17 cellular contexts compared by ENCODE assay signal in genomic region chr1:201751872-201752271, GRCh38.
A peak's percentile ranks its signal among the peaks of the same experiment; 100 is the strongest.
DNase-seq lines count a peak whose midpoint lies in the region; ATAC-seq, FAIRE-seq and TF ChIP-seq lines count a peak whose summit lies in the region.
"Had no signal": no experiment of that assay in that cellular context is flagged by ENCODE, and none has a peak within 500 bp of the region (broad histone marks: within the 10 kb centered on the region; RNA-seq: fewer than 3 reads in every experiment).

No MANE protein-coding gene starts in this region.

- H3K9me2 ChIP-seq in GM23248 (ENCODE audit: insufficient read depth): no peaks in the 10 kb centered on the region

- no peak overlapping the region for H3K4ac ChIP-seq in neuronal stem cell (ENCODE audit: low read length)

- POLR2A ChIA-PET in endothelial cell of umbilical vein (lab: Charles Lee): no interaction called here

- intact Hi-C loops in endothelial cell of umbilical vein (cut with micrococcal nuclease): loop anchor here (1.0 to 2.0 kb wide), 3 partner anchors 21 to 213 kb away; partner anchors contain the start of gene NAV1

- peaks cover 92% of the 10 kb centered on the region for H3K79me2 ChIP-seq in GM23248 (ENCODE audit: insufficient read depth)
- H3K79me2 ChIP-seq in endothelial cell of umbilical vein (ENCODE audit: control insufficient read depth, insufficient read depth, low read length): peaks cover 67% of the 10 kb centered on the region

- no peak overlapping the region for H2AK5ac ChIP-seq in neuronal stem cell (ENCODE audit: low read depth, low read length)

- no peak overlapping the region for H2BK15ac ChIP-seq in neuronal stem cell (ENCODE audit: low read length)

- H3K14ac ChIP-seq in neuronal stem cell (ENCODE audit: low read length): no peak overlapping the region

- H3K27me3 ChIP-seq in GM23248 (replicated peaks; ENCODE audit: insufficient read depth) (no peaks in the 10 kb centered on the region), RWPE2 (ENCODE audit: insufficient read depth, poor library complexity, severe bottlenecking) (no peaks in the 10 kb centered on the region), endothelial cell of umbilical vein (ENCODE audit: control insufficient read depth in 2 of 2, insufficient read depth in 2 of 2, low read length in 2 of 2) (no peaks in the 10 kb centered on the region), neuronal stem cell (ENCODE audit: control insufficient read depth in 3 of 3, insufficient read depth in 3 of 3, low read depth in 1 of 3, low read length in 3 of 3) (no peaks in the 10 kb centered on the region)
- H3K27me3 ChIP-seq: BE2C had no signal

- TF ChIP-seq CTCF in RWPE2 (IDR thresholded peaks at IDR 0.05; ENCODE audit: poor library complexity, severe bottlenecking): no peak
- TF ChIP-seq CTCF in endothelial cell of umbilical vein (IDR thresholded peaks at IDR 0.05; ENCODE audit: extremely low read depth in 1 of 2, insufficient read depth in 1 of 2, low read depth in 1 of 2, low read length in 2 of 2): no peak

- H4K8ac ChIP-seq in neuronal stem cell (ENCODE audit: low read depth, low read length): no peak overlapping the region

- no peak for FAIRE-seq in endothelial cell of umbilical vein (lab: Jason Lieb, UNC)
- FAIRE-seq: GM19239 had no signal

- H3K9me1 ChIP-seq in endothelial cell of umbilical vein (replicated peaks; ENCODE audit: control insufficient read depth, extremely low read depth, insufficient read depth, low read length): no peaks in the 10 kb centered on the region

- H3K9me3 ChIP-seq in GM23248 (ENCODE audit: low read depth) (no peaks in the 10 kb centered on the region), RWPE2 (ENCODE audit: severe bottlenecking) (no peaks in the 10 kb centered on the region), endothelial cell of umbilical vein (replicated peaks; ENCODE audit: control insufficient read depth, insufficient read depth, low read length) (no peaks in the 10 kb centered on the region), neuronal stem cell (replicated peaks in 1 of 2; ENCODE audit: control insufficient read depth in 2 of 2, insufficient read depth in 1 of 2, low read depth in 1 of 2, low read length in 2 of 2) (no peaks in the 10 kb centered on the region)
- H3K9me3 ChIP-seq: BE2C, prostate gland had no signal

- H3K79me1 ChIP-seq in neuronal stem cell (ENCODE audit: low read depth, low read length): no peaks in the 10 kb centered on the region

- no peak overlapping the region for H2BK12ac ChIP-seq in neuronal stem cell (ENCODE audit: low read length)

- H3K36me3 ChIP-seq in GM23248 (ENCODE audit: low read depth): no peaks in the 10 kb centered on the region
- peaks cover 29% of the 10 kb centered on the region; the same call in 1 of the 2 replicates for H3K36me3 ChIP-seq in RWPE2 (ENCODE audit: low read depth)
- no peaks in the 10 kb centered on the region for H3K36me3 ChIP-seq in endothelial cell of umbilical vein (ENCODE audit: control insufficient read depth in 2 of 2, extremely low read depth in 1 of 2, insufficient read depth in 2 of 2, low read length in 2 of 2)
- H3K36me3 ChIP-seq in neuronal stem cell (replicated peaks in 1 of 2; ENCODE audit: control insufficient read depth in 2 of 2, insufficient read depth in 2 of 2, low read length in 2 of 2): peaks cover 1 to 3% of the 10 kb centered on the region in 2 donors
- H3K36me3 ChIP-seq: BE2C, prostate gland, WERI-Rb-1 had no signal

- dilution Hi-C loops in endothelial cell of umbilical vein (cut with MboI; ENCODE audit: extremely low pct_ligation_motif_present, low sequenced_read_pairs): no loop called here

- H3K4me2 ChIP-seq in GM23248 (ENCODE audit: unreplicated experiment) (peak overlapping the region; percentile 62), endothelial cell of umbilical vein (ENCODE audit: insufficient read depth, low read length) (peak overlapping the region; percentile 73), neuronal stem cell (ENCODE audit: insufficient read depth, low read length, poor library complexity, severe bottlenecking) (no peak overlapping the region)

- no peak overlapping the region for H2AFZ ChIP-seq in GM23248
- no peak overlapping the region for H2AFZ ChIP-seq in endothelial cell of umbilical vein (ENCODE audit: low read depth, low read length)
- no peak overlapping the region for H2AFZ ChIP-seq in neuronal stem cell (ENCODE audit: low read length)

- peaks cover 98% of the 10 kb centered on the region for H3F3A ChIP-seq in GM23248 (ENCODE audit: insufficient read depth)

- H4K20me1 ChIP-seq in GM23248 (ENCODE audit: insufficient read depth) (no peaks in the 10 kb centered on the region), endothelial cell of umbilical vein (replicated peaks; ENCODE audit: control insufficient read depth, extremely low read depth, insufficient read depth, low read length) (no peaks in the 10 kb centered on the region)

- WGBS in GM23248 (ENCODE audit: low coverage in 1 of 2, low lambda C conversion rate in 2 of 2, missing lambda C conversion rate in 2 of 2), 2 experiments: 46 to 52% methylated on average over 4 of the region's 4 CpGs
- no CpG with 5 or more reads among the region's 4 CpGs for WGBS in neuronal stem cell (ENCODE audit: extremely low coverage in 2 of 2, insufficient read length in 2 of 2, insufficient replicate concordance in 1 of 2), 2 donors

- BruUV-seq in endothelial cell of umbilical vein (replicated peaks; lab: Mats Ljungman, UMichigan): no TSS peak

- ATAC-seq in RWPE2 (ENCODE audit: low read depth) (no peak), HG02973 (IDR thresholded peaks at IDR 0.05; ENCODE audit: unreplicated experiment) (no peak), GM21526 (IDR thresholded peaks at IDR 0.05; ENCODE audit: low FRiP score, unreplicated experiment) (no peak)

- CTCF ChIA-PET in endothelial cell of umbilical vein (lab: Charles Lee): interaction anchor here (2.4 to 3.0 kb wide), 2 partner anchors 12 to 40 kb away, joined by 7 to 27 read pairs; no protein-coding TSS in a partner anchor

- no peak overlapping the region for H2BK120ac ChIP-seq in neuronal stem cell (ENCODE audit: low read depth, low read length)

- H3K23ac ChIP-seq in neuronal stem cell (ENCODE audit: low read depth, low read length, poor library complexity): no peak overlapping the region

- no peak overlapping the region for H3K18ac ChIP-seq in neuronal stem cell (ENCODE audit: low read length)

- in situ Hi-C loops in GM23248 (cut with MboI): no loop called here

- H3K27ac ChIP-seq in GM23248: peak overlapping the region; percentile 94
- peak overlapping the region; percentile 99 for H3K27ac ChIP-seq in RWPE2 (ENCODE audit: poor library complexity, severe bottlenecking)
- H3K27ac ChIP-seq in endothelial cell of umbilical vein (ENCODE audit: insufficient read depth, low read depth, low read length): peak overlapping the region; percentile 99
- peak overlapping the region; percentile 99 for H3K27ac ChIP-seq in neuronal stem cell (replicated peaks; ENCODE audit: low read length)
- H3K27ac ChIP-seq: prostate gland, WERI-Rb-1 had no signal

- TF ChIP-seq POLR2A in endothelial cell of umbilical vein (IDR thresholded peaks at IDR 0.05; ENCODE audit: low read depth, low read length): no peak

- H2BK5ac ChIP-seq in neuronal stem cell (ENCODE audit: low read length): no peak overlapping the region

- peak; percentile 40 for DNase-seq in GM23248
- no peak for DNase-seq in RWPE2 (ENCODE audit: low spot score)
- peak; percentile 26 for DNase-seq in endothelial cell of umbilical vein (ENCODE audit: low read depth, low spot score)
- DNase-seq in neuronal stem cell (ENCODE audit: low spot score): peak; percentile 94
- DNase-seq in effector CD4-positive, alpha-beta T cell: no peak
- no peak for DNase-seq in NCI-H82 (lab: John Stamatoyannopoulos, UW)
- DNase-seq: BE2C; effector memory CD4-positive, alpha-beta T cell; NCI-H1105 treated with DMSO at 0.1 percent for 48 hours; NCI-H526; stimulated activated CD4-positive, alpha-beta T cell treated with anti-CD3 and anti-CD28 coated beads, Interleukin-4, amount 100 ng/mL, for 1 hour; stimulated activated naive CD4-positive, alpha-beta T cell treated with Interleukin-2 at 50 U/mL for 16 hours; WERI-Rb-1 had no signal

- H3K4me1 ChIP-seq in GM23248 (ENCODE audit: insufficient read depth) (peaks cover 99% of the 10 kb centered on the region), RWPE2 (ENCODE audit: insufficient read depth, poor library complexity, severe bottlenecking) (peaks cover 88% of the 10 kb centered on the region), endothelial cell of umbilical vein (ENCODE audit: control insufficient read depth, extremely low read depth, insufficient read depth, low read length) (peaks cover 89% of the 10 kb centered on the region), neuronal stem cell (ENCODE audit: control insufficient read depth in 2 of 2, insufficient read depth in 1 of 2, low read depth in 1 of 2, low read length in 2 of 2) (peaks cover 41 to 58% of the 10 kb centered on the region in 2 donors)
- H3K4me1 ChIP-seq: prostate gland had no signal

- H3K9ac ChIP-seq in GM23248 (peak overlapping the region; percentile 71; the same call in 1 of the 2 replicates), endothelial cell of umbilical vein (replicated peaks; ENCODE audit: extremely low read depth, insufficient read depth, low read length) (no peak overlapping the region), neuronal stem cell (ENCODE audit: low read depth, low read length, poor library complexity) (no peak overlapping the region)

- no peak overlapping the region for H3K4me3 ChIP-seq in GM23248
- no peak overlapping the region for H3K4me3 ChIP-seq in RWPE2 (ENCODE audit: severe bottlenecking)
- H3K4me3 ChIP-seq in endothelial cell of umbilical vein (replicated peaks in 1 of 3; ENCODE audit: insufficient read depth in 1 of 3, low read depth in 1 of 3, low read length in 3 of 3): no peak overlapping the region
- no peak overlapping the region for H3K4me3 ChIP-seq in neuronal stem cell (ENCODE audit: low read length in 2 of 2)
- H3K4me3 ChIP-seq: prostate gland had no signal

- H4K91ac ChIP-seq in neuronal stem cell (ENCODE audit: low read depth, low read length, poor library complexity): no peak overlapping the region

TF ChIP-seq in endothelial cell of umbilical vein, 7 proteins besides CTCF, POLR2A, EP300 and RAD21:
- TF ChIP-seq GATA2 (IDR thresholded peaks at IDR 0.05; ENCODE audit: insufficient read depth, insufficient read length, low read depth, low read length): no peak
- no peak for TF ChIP-seq POLR2AphosphoS5 (IDR thresholded peaks at IDR 0.05; ENCODE audit: insufficient read depth, low read depth, low read length)
- TF ChIP-seq JUN (IDR thresholded peaks at IDR 0.05; ENCODE audit: borderline replicate concordance, insufficient read depth, insufficient read length, low read depth): no peak
- TF ChIP-seq MYC (IDR thresholded peaks at IDR 0.05; ENCODE audit: low read depth, low read length): no peak
- no peak for TF ChIP-seq EZH2 (IDR thresholded peaks at IDR 0.05; ENCODE audit: borderline replicate concordance, low read depth, low read length, severe bottlenecking)
- no peak for TF ChIP-seq FOS (IDR thresholded peaks at IDR 0.05; ENCODE audit: borderline replicate concordance, insufficient read depth, low read length)
- no peak for TF ChIP-seq MAX (IDR thresholded peaks at IDR 0.05; ENCODE audit: insufficient read depth, insufficient read length)

Comparison
In these comparisons a context has a peak if more than half of its experiments do, and no peak if none do; other contexts are left out.
1. DNase-seq: peak in GM23248 (single experiment), endothelial cell of umbilical vein (single experiment) and neuronal stem cell (single experiment); none in RWPE2 (single experiment), effector CD4-positive, alpha-beta T cell (single experiment) and NCI-H82 (single experiment).
2. Peak in every context shown above with its lines, with median percentiles within 50 percentile points of each other: H3K27ac ChIP-seq.